9 cellular contexts compared by ENCODE assay signal in genomic region chr21:31630062-31630711, GRCh38. TPM values are rescaled to one million over a fixed set of nuclear protein-coding genes. Genes with fewer than 3 reads are reported as not detected.
A peak's percentile ranks its signal among the peaks of the same experiment; 100 is the strongest.
DNase-seq lines count a peak whose midpoint lies in the region; ATAC-seq and TF ChIP-seq lines count a peak whose summit lies in the region.
"Had no signal": no experiment of that assay in that cellular context is flagged by ENCODE, and none has a peak within 500 bp of the region (broad histone marks: within the 10 kb centered on the region; RNA-seq: fewer than 3 reads in every experiment).

No MANE protein-coding gene starts in this region.

- CTCF ChIA-PET in RWPE1 (lab: Yijun Ruan, JAX), result no interaction called here

- ATAC-seq in foreskin keratinocyte, result peak; percentile 92
- ATAC-seq in GM21526 (IDR thresholded peaks at IDR 0.05; ENCODE audit: low FRiP score, unreplicated experiment), result no peak
- no peak for ATAC-seq in GM21360 (IDR thresholded peaks at IDR 0.05; ENCODE audit: unreplicated experiment)

- no peak overlapping the region for H3K4me3 Mint-ChIP-seq in HFFc6

- H3K9me3 Mint-ChIP-seq in HFFc6, result no peaks in the 10 kb centered on the region

- no peak for TF ChIP-seq CTCF in HFFc6 (IDR thresholded peaks at IDR 0.05)
- no peak for TF ChIP-seq CTCF in RWPE1 (conservative IDR thresholded peaks at IDR 0.05; ENCODE audit: low read depth)
- TF ChIP-seq CTCF in foreskin keratinocyte (conservative IDR thresholded peaks at IDR 0.05), result no peak

- no peaks in the 10 kb centered on the region for H3K27me3 ChIP-seq in foreskin keratinocyte

- no peaks in the 10 kb centered on the region for H3K4me1 ChIP-seq in foreskin keratinocyte

- DNase-seq in HFFc6, result peak; percentile 85
- DNase-seq in RWPE1 (ENCODE audit: low spot score), result peak; percentile 80
- DNase-seq in foreskin keratinocyte, result peak; percentile 94 to 96
- DNase-seq in stromal cell of bone marrow (ENCODE audit: low read depth), result peak; percentile 55
- DNase-seq in stimulated activated CD4-positive, alpha-beta T cell treated with anti-CD3 and anti-CD28 coated beads, Interleukin-2, amount 100 ng/mL, for 48 hours, result no peak
- DNase-seq: stimulated activated CD4-positive, alpha-beta T cell treated with anti-CD3 and anti-CD28 coated beads, Interleukin-1b, Interleukin-23, amount 100 ng/mL, for 48 hours had no signal

- H3K27ac Mint-ChIP-seq in HFFc6, result no peak overlapping the region

- peaks cover 5% of the 10 kb centered on the region for H3K27me3 Mint-ChIP-seq in HFFc6 (ENCODE audit: insufficient read depth)

- peaks cover 10% of the 10 kb centered on the region for H3K4me1 Mint-ChIP-seq in HFFc6 (ENCODE audit: low read depth)

- POLR2A ChIA-PET in RWPE1 (lab: Yijun Ruan, JAX; ENCODE audit: low non-redundant PET), result no interaction called here

- no peaks in the 10 kb centered on the region for H3K36me3 Mint-ChIP-seq in HFFc6 (ENCODE audit: low read depth)

- peak overlapping the region; percentile 77 for H3K27ac ChIP-seq in RWPE1
- no peak overlapping the region for H3K27ac ChIP-seq in foreskin keratinocyte
- H3K27ac ChIP-seq: SK-N-MC had no signal

RNA-seq across cellular contexts. Expression of gene SOD1, which starts 29.3 kb away (rescaled TPM):
- total RNA-seq in HFFc6 (2021; fragmentation: NEBNext Ultra II Directional; extraction: Animal tissue kit (Norgen Biotek cat#: 25700)), result 100 to 1,000 TPM; 236 to 290 (median 281) TPM
- total RNA-seq in foreskin keratinocyte, result 258 and 277 TPM in 2 replicates
- 341 and 359 TPM in 2 replicates for polyA plus RNA-seq in foreskin keratinocyte

Comparison
In these comparisons a context has a peak if more than half of its experiments do, and no peak if none do; other contexts are left out.
1. DNase-seq: peak in HFFc6 (single experiment), RWPE1 (single experiment), foreskin keratinocyte (2 of 2) and stromal cell of bone marrow (single experiment); none in stimulated activated CD4-positive, alpha-beta T cell treated with anti-CD3 and anti-CD28 coated beads, Interleukin-2, amount 100 ng/mL, for 48 hours (0 of 2).